Comparison of ENCODE assay signal across 13 cellular contexts in genomic region chr19:46271488-46272197, GRCh38. TPM values are rescaled to one million over a fixed set of nuclear protein-coding genes. Genes with fewer than 3 reads are reported as not detected.
DNase-seq lines count a peak whose midpoint lies in the region; FAIRE-seq and TF ChIP-seq lines count a peak whose summit lies in the region.
"Had no signal": no experiment of that assay in that cellular context is flagged by ENCODE, and none has a peak within 500 bp of the region (broad histone marks: within the 10 kb centered on the region; RNA-seq: fewer than 3 reads in every experiment).

No MANE protein-coding gene starts in this region.

- peaks cover 18% of the 10 kb centered on the region for H3K9me3 Mint-ChIP-seq in endodermal cell
- H3K9me3 Mint-ChIP-seq: IgD-negative memory B cell had no signal

- H3K4me3 ChIP-seq in endodermal cell (ENCODE audit: low read length) (peak overlapping the region; percentile 90), Peyer's patch (no peak overlapping the region), small intestine (ENCODE audit: low read depth in 1 of 2, low read length in 2 of 2) (no peak overlapping the region)

- H3K36me3 Mint-ChIP-seq in endodermal cell (ENCODE audit: low read depth), result peaks cover 51% of the 10 kb centered on the region

- peaks cover 36% of the 10 kb centered on the region for H3K4me1 Mint-ChIP-seq in endodermal cell

- TF ChIP-seq CTCF in endodermal cell (conservative IDR thresholded peaks at IDR 0.05), result no peak
- no peak for TF ChIP-seq CTCF in Peyer's patch (IDR thresholded peaks at IDR 0.05)

- no peak for FAIRE-seq in small intestine (lab: Jason Lieb, UNC)
- FAIRE-seq: TTC549 had no signal

- peaks cover 3% of the 10 kb centered on the region for H3K4me1 ChIP-seq in endodermal cell (ENCODE audit: control insufficient read depth, insufficient read depth, low read length)
- H3K4me1 ChIP-seq in Peyer's patch, result no peaks in the 10 kb centered on the region
- H3K4me1 ChIP-seq in small intestine (ENCODE audit: control insufficient read depth in 2 of 2, insufficient read depth in 1 of 2, low read depth in 1 of 2, low read length in 1 of 2), result no peaks in the 10 kb centered on the region

- no peaks in the 10 kb centered on the region for H3K27me3 Mint-ChIP-seq in endodermal cell (ENCODE audit: insufficient read depth)

- H3K27ac ChIP-seq in endodermal cell (ENCODE audit: low read depth, low read length), result no peak overlapping the region
- no peak overlapping the region for H3K27ac ChIP-seq in Peyer's patch
- H3K27ac ChIP-seq in small intestine (ENCODE audit: low read depth in 1 of 2, low read length in 1 of 2), result no peak overlapping the region

- H3K27ac Mint-ChIP-seq in endodermal cell, result peak overlapping the region; percentile 96
- H3K27ac Mint-ChIP-seq: IgD-negative memory B cell had no signal

- no peak overlapping the region for H3K4me3 Mint-ChIP-seq in endodermal cell

- DNase-seq in GM04504 (ENCODE audit: low read depth) (peak; percentile 38), NCI-H226 (peak; percentile 84), endodermal cell (no peak), renal cortical epithelial cell (ENCODE audit: low read depth) (peak; percentile 99), Peyer's patch (no peak), COR-L47 (lab: John Stamatoyannopoulos, UW) (no peak), small intestine (no peak), hypothalamus (lab: John Stamatoyannopoulos, UW) (no peak)
- DNase-seq: NCI-H526, retina had no signal

- TF ChIP-seq POLR2A in Peyer's patch (IDR thresholded peaks at IDR 0.05), result no peak

- H3K9me3 ChIP-seq in endodermal cell (ENCODE audit: control insufficient read depth, low read length) (peaks cover 16% of the 10 kb centered on the region), Peyer's patch (no peaks in the 10 kb centered on the region), small intestine (ENCODE audit: control insufficient read depth, low read depth) (no peaks in the 10 kb centered on the region)

- 65 to 69% methylated on average over 5 to 7 of the region's 8 CpGs for WGBS in endodermal cell (ENCODE audit: insufficient coverage in 1 of 2, insufficient read length in 1 of 2), 2 experiments
- WGBS in small intestine, 3 donors, result 49 to 57% (median 54%) methylated on average over 8 of the region's 8 CpGs

- H3K9ac ChIP-seq in endodermal cell (ENCODE audit: extremely low read depth, low read length, poor library complexity, severe bottlenecking), result peak overlapping the region; percentile 59

- H3K36me3 ChIP-seq in endodermal cell (ENCODE audit: control insufficient read depth, insufficient read depth, low read length) (peaks cover 42% of the 10 kb centered on the region), Peyer's patch (no peaks in the 10 kb centered on the region), small intestine (ENCODE audit: control insufficient read depth in 2 of 2, insufficient read depth in 2 of 2, low read length in 2 of 2) (no peaks in the 10 kb centered on the region)

- H3K27me3 ChIP-seq in endodermal cell (ENCODE audit: control insufficient read depth, insufficient read depth, low read length, poor library complexity, severe bottlenecking) (no peaks in the 10 kb centered on the region), Peyer's patch (no peaks in the 10 kb centered on the region), small intestine (ENCODE audit: control insufficient read depth in 2 of 2, insufficient read depth in 2 of 2, low read length in 2 of 2) (peaks cover 0 to 10% of the 10 kb centered on the region in 2 donors)

RNA-seq across cellular contexts. Expression of gene HIF3A, which starts 25.2 kb away (rescaled TPM):
- 10 to 100 TPM; 41.6 to 71.9 TPM for total RNA-seq in endodermal cell
- polyA plus RNA-seq in endodermal cell (2013, experiment 1 of 2), result 19.4 TPM
- polyA plus RNA-seq in endodermal cell (2013, experiment 2 of 2), result 18.3 TPM
- total RNA-seq in renal cortical epithelial cell, result 1.1 TPM in 1 of 2 replicates, not detected in the other
- total RNA-seq in Peyer's patch, result 100 to 1,000 TPM in 2 of 4 donors, 10 to 100 TPM in 2; 18.4 to 262 (median 91.2) TPM
- polyA plus RNA-seq in small intestine, result 10 to 100 TPM in 1 of 3 donors, 1 to 10 TPM in 1, under 1 TPM in 1; 0.89 to 27.9 (median 4.1) TPM
- polyA plus RNA-seq: IgD-negative memory B cell had no signal

RNA-seq across cellular contexts. Expression of gene IGFL1, which starts 42.1 kb away (rescaled TPM):
- total RNA-seq in endodermal cell (not detected), renal cortical epithelial cell (3.8 TPM in 1 of 2 replicates, not detected in the other), Peyer's patch (not detected)
- not detected for polyA plus RNA-seq in endodermal cell (2013, experiment 1 of 2)
- not detected for polyA plus RNA-seq in endodermal cell (2013, experiment 2 of 2)
- not detected for polyA plus RNA-seq in small intestine
- total RNA-seq: cerebellum had no signal
- polyA plus RNA-seq: IgD-negative memory B cell had no signal

Comparison
In these comparisons a context has a peak if more than half of its experiments do, and no peak if none do; other contexts are left out.
1. DNase-seq: peak in GM04504 (single experiment), NCI-H226 (single experiment) and renal cortical epithelial cell (single experiment); none in endodermal cell (single experiment), Peyer's patch (0 of 3), COR-L47 (single experiment), small intestine (single experiment) and hypothalamus (0 of 51).